Comparison of ENCODE assay signal across 8 cellular contexts in genomic region chr15:67068724-67069400, GRCh38. TPM values are rescaled to one million over a fixed set of nuclear protein-coding genes. Genes with fewer than 3 reads are reported as not detected.
A peak's percentile ranks its signal among the peaks of the same experiment; 100 is the strongest.
DNase-seq lines count a peak whose midpoint lies in the region; ATAC-seq, FAIRE-seq and TF ChIP-seq lines count a peak whose summit lies in the region.

No MANE protein-coding gene starts in this region.

- DNase-seq in CD8-positive, alpha-beta T cell = no peak
- DNase-seq in NCI-H82 treated with DMSO at 0.1 percent for 48 hours (lab: John Stamatoyannopoulos, UW; ENCODE audit: unreplicated experiment) = peak; percentile 49
- DNase-seq in choroid plexus epithelial cell (ENCODE audit: low read depth) = no peak
- DNase-seq in osteoblast (ENCODE audit: insufficient read length, low spot score, missing footprints) = peak; percentile 88
- DNase-seq in GM19239 (ENCODE audit: insufficient read length, low spot score) = no peak
- DNase-seq in activated gamma-delta T cell (lab: John Stamatoyannopoulos, UW) = no peak
- no peak for DNase-seq in NCI-H526 treated with DMSO at 0.1 percent for 48 hours (lab: John Stamatoyannopoulos, UW)

- POLR2A ChIA-PET in CD8-positive, alpha-beta T cell (lab: Charles Lee) = interaction anchor here (0.9 to 2.5 kb wide), 4 partner anchors 14 to 38 kb away, joined by 3 to 14 read pairs (median 4); no protein-coding TSS in a partner anchor

- peak overlapping the region; percentile 88 for H3K27ac Mint-ChIP-seq in CD8-positive, alpha-beta T cell

- H3K27ac ChIP-seq in CD8-positive, alpha-beta T cell (ENCODE audit: low read depth, low read length) = no peak overlapping the region
- peak overlapping the region; percentile 98 for H3K27ac ChIP-seq in osteoblast (ENCODE audit: low read depth, low read length)

- H3K27me3 ChIP-seq in CD8-positive, alpha-beta T cell (ENCODE audit: insufficient read depth, low read length) = no peaks in the 10 kb centered on the region
- no peaks in the 10 kb centered on the region for H3K27me3 ChIP-seq in osteoblast (ENCODE audit: insufficient read depth, low read length)

- peaks cover 51% of the 10 kb centered on the region for H3K4me1 ChIP-seq in CD8-positive, alpha-beta T cell (ENCODE audit: insufficient read depth, low read length)
- H3K4me1 ChIP-seq in osteoblast (ENCODE audit: insufficient read depth, low read length) = peaks cover 48% of the 10 kb centered on the region

- intact Hi-C loops in CD8-positive, alpha-beta T cell (cut with DNase I, micrococcal nuclease) = loop anchor here (1.0 to 10.0 kb wide), 7 partner anchors 12 to 766 kb away; partner anchors contain the start of genes AAGAB (in 1 of the 2) and IQCH (in 1 of the 2)

- H3K4me1 Mint-ChIP-seq in CD8-positive, alpha-beta T cell (ENCODE audit: low read depth) = peaks cover 66% of the 10 kb centered on the region

- FAIRE-seq in GM19239 (lab: Jason Lieb, UNC) = no peak

- H3K9me3 ChIP-seq in CD8-positive, alpha-beta T cell (ENCODE audit: low read length) = no peaks in the 10 kb centered on the region
- H3K9me3 ChIP-seq in osteoblast (ENCODE audit: low read depth, low read length) = no peaks in the 10 kb centered on the region

- peak; percentile 11 for ATAC-seq in CD8-positive, alpha-beta T cell
- ATAC-seq in GM18520 (IDR thresholded peaks at IDR 0.05; ENCODE audit: unreplicated experiment) = no peak

- peaks cover 80% of the 10 kb centered on the region for H3K79me2 ChIP-seq in osteoblast (ENCODE audit: insufficient read depth, low read length)

- H2AFZ ChIP-seq in osteoblast (ENCODE audit: low read length) = no peak overlapping the region

- peaks cover 56% of the 10 kb centered on the region for H4K20me1 ChIP-seq in osteoblast (ENCODE audit: insufficient read depth, low read length)

- no peak overlapping the region for H3K4me3 ChIP-seq in CD8-positive, alpha-beta T cell (ENCODE audit: low read depth, low read length)
- peak overlapping the region; percentile 95 for H3K4me3 ChIP-seq in choroid plexus epithelial cell (ENCODE audit: low read depth, low read length)
- peak overlapping the region; percentile 98 for H3K4me3 ChIP-seq in osteoblast (ENCODE audit: insufficient read depth, low read length)

- CTCF ChIA-PET in CD8-positive, alpha-beta T cell (lab: Charles Lee) = interaction anchor here (0.9 to 6.7 kb wide), 4 partner anchors 13 to 123 kb away, joined by 3 to 44 read pairs (median 4); no protein-coding TSS in a partner anchor

- H3K9me3 Mint-ChIP-seq in CD8-positive, alpha-beta T cell = no peaks in the 10 kb centered on the region

- peak overlapping the region; percentile 97 for H3K4me2 ChIP-seq in osteoblast (ENCODE audit: insufficient read depth, low read length)

- no peaks in the 10 kb centered on the region for H3K27me3 Mint-ChIP-seq in CD8-positive, alpha-beta T cell (ENCODE audit: low read depth)

- H3K36me3 Mint-ChIP-seq in CD8-positive, alpha-beta T cell = peaks cover 13% of the 10 kb centered on the region

- TF ChIP-seq CTCF in CD8-positive, alpha-beta T cell (IDR thresholded peaks at IDR 0.05) = no peak
- TF ChIP-seq CTCF in choroid plexus epithelial cell (conservative IDR thresholded peaks at IDR 0.05; ENCODE audit: low read depth, low read length) (no peak), osteoblast (IDR thresholded peaks at IDR 0.05; ENCODE audit: extremely low read depth, low read depth, low read length) (no peak)

- no peaks in the 10 kb centered on the region for H3K36me3 ChIP-seq in CD8-positive, alpha-beta T cell (ENCODE audit: insufficient read depth, low read length)
- peaks cover 47% of the 10 kb centered on the region for H3K36me3 ChIP-seq in osteoblast (ENCODE audit: insufficient read depth, low read length)

- H3K4me3 Mint-ChIP-seq in CD8-positive, alpha-beta T cell = peak overlapping the region; percentile 62

RNA-seq across cellular contexts. Expression of gene SMAD3, which starts 3.5 kb away (rescaled TPM):
- total RNA-seq in CD8-positive, alpha-beta T cell = 10 to 100 TPM; 25.4 to 29.0 TPM
- 41.8 and 60.1 TPM in 2 replicates for total RNA-seq in osteoblast

Comparison
In these comparisons a context has a peak if more than half of its experiments do, and no peak if none do; other contexts are left out.
1. DNase-seq: peak in NCI-H82 treated with DMSO at 0.1 percent for 48 hours (single experiment) and osteoblast (single experiment); none in CD8-positive, alpha-beta T cell (0 of 7), choroid plexus epithelial cell (single experiment), GM19239 (single experiment), activated gamma-delta T cell (single experiment) and NCI-H526 treated with DMSO at 0.1 percent for 48 hours (single experiment).